34 cellular contexts compared by ENCODE assay signal in genomic region chr9:27348785-27349489, GRCh38. TPM values are rescaled to one million over a fixed set of nuclear protein-coding genes. Genes with fewer than 3 reads are reported as not detected.
"Had no signal": no experiment of that assay in that cellular context is flagged by ENCODE, and none has a peak within 500 bp of the region (broad histone marks: within the 10 kb centered on the region; RNA-seq: fewer than 3 reads in every experiment).

No MANE protein-coding gene starts in this region.

- H3K9me3 ChIP-seq: adrenal gland, body of pancreas, heart left ventricle, mucosa of descending colon, neutrophil, ovary, prostate gland, tibial nerve had no signal

- H3K4me3 ChIP-seq: adrenal gland, body of pancreas, cardiac muscle cell, coronary artery, heart left ventricle, mucosa of descending colon, ovary, prostate gland, skin epidermis, tibial nerve had no signal

- FAIRE-seq: endothelial cell of umbilical vein, kidney had no signal

- H3K36me3 ChIP-seq: adrenal gland, cardiac muscle cell, heart left ventricle, neutrophil, ovary, prostate gland, tibial nerve had no signal

- H3K36me3 Mint-ChIP-seq: immature natural killer cell had no signal

- H3K27me3 ChIP-seq: adrenal gland, body of pancreas, cardiac muscle cell, heart left ventricle, neutrophil, ovary, tibial nerve had no signal

- DNase-seq: activated CD4-positive, alpha-beta T cell treated with anti-CD3 and anti-CD28 coated beads for 48 hours; activated CD4-positive, alpha-beta T cell treated with anti-CD3 and anti-CD28 coated beads, Interleukin-2, amount 50 U/mL, for 48 hours; activated CD8-positive, alpha-beta memory T cell treated with anti-CD3 and anti-CD28 coated beads for 24 hours; activated effector memory CD4-positive, alpha-beta T cell treated with anti-CD3 and anti-CD28 coated beads, Interleukin-2, amount 50 U/mL, for 16 hours; activated naive CD4-positive, alpha-beta T cell treated with anti-CD3 and anti-CD28 coated beads for 36 hours; activated naive CD8-positive, alpha-beta T cell treated with anti-CD3 and anti-CD28 coated beads for 36 hours; adrenal gland; aorta; body of pancreas; foreskin fibroblast; heart left ventricle; hypothalamus; immature natural killer cell; kidney; mesenchymal stem cell; mucosa of descending colon; nephron progenitor cell; ovary; retina; stimulated activated CD4-positive, alpha-beta T cell treated with anti-CD3 and anti-CD28 coated beads, Interleukin-12 subunit alpha, Interleukin-12 subunit beta, amount 100 ng/mL, for 4 hours; stimulated activated CD4-positive, alpha-beta T cell treated with anti-CD3 and anti-CD28 coated beads, Interleukin-4, amount 100 ng/mL, for 1 hour; stimulated activated naive CD8-positive, alpha-beta T cell treated with anti-CD3 and anti-CD28 coated beads, Interleukin-15, amount 100 ng/mL, for 72 hours had no signal

- H3K27me3 Mint-ChIP-seq: activated naive CD8-positive, alpha-beta T cell treated with anti-CD3 and anti-CD28 coated beads for 36 hours; stimulated activated naive CD8-positive, alpha-beta T cell treated with anti-CD3 and anti-CD28 coated beads, Interleukin-15, amount 100 ng/mL, for 72 hours had no signal

- H3K4me1 ChIP-seq: prostate gland had no signal

- H3K4me3 Mint-ChIP-seq: activated naive CD4-positive, alpha-beta T cell treated with anti-CD3 and anti-CD28 coated beads for 36 hours; activated naive CD8-positive, alpha-beta T cell treated with anti-CD3 and anti-CD28 coated beads for 36 hours; immature natural killer cell; nephron progenitor cell; stimulated activated naive CD8-positive, alpha-beta T cell treated with anti-CD3 and anti-CD28 coated beads, Interleukin-15, amount 100 ng/mL, for 72 hours had no signal

- H3K9me3 Mint-ChIP-seq: activated naive CD4-positive, alpha-beta T cell treated with anti-CD3 and anti-CD28 coated beads for 36 hours; activated naive CD8-positive, alpha-beta T cell treated with anti-CD3 and anti-CD28 coated beads for 36 hours; immature natural killer cell; stimulated activated naive CD8-positive, alpha-beta T cell treated with anti-CD3 and anti-CD28 coated beads, Interleukin-15, amount 100 ng/mL, for 72 hours had no signal

- H3K27ac ChIP-seq: adrenal gland, body of pancreas, cardiac muscle cell, coronary artery, heart left ventricle, neutrophil, ovary, prostate gland, tibial nerve, VCaP had no signal

- H3K27ac Mint-ChIP-seq: activated naive CD4-positive, alpha-beta T cell treated with anti-CD3 and anti-CD28 coated beads for 36 hours; activated naive CD8-positive, alpha-beta T cell treated with anti-CD3 and anti-CD28 coated beads for 36 hours; immature natural killer cell; nephron progenitor cell; stimulated activated naive CD8-positive, alpha-beta T cell treated with anti-CD3 and anti-CD28 coated beads, Interleukin-15, amount 100 ng/mL, for 72 hours had no signal

- ATAC-seq: activated CD4-positive, CD25-positive, alpha-beta regulatory T cell treated with anti-CD3 and anti-CD28 coated beads, Interleukin-2, amount 50 U/mL, for 24 hours; body of pancreas; esophagus mucosa; heart left ventricle; mucosa of descending colon; sciatic nerve; stimulated activated naive CD8-positive, alpha-beta T cell treated with anti-CD3 and anti-CD28 coated beads, Interleukin-15, amount 100 ng/mL, for 72 hours had no signal

RNA-seq across cellular contexts. Expression of gene EQTN, which starts 52.0 kb away (rescaled TPM):
- total RNA-seq: activated naive CD4-positive, alpha-beta T cell treated with anti-CD3 and anti-CD28 coated beads for 36 hours; activated naive CD8-positive, alpha-beta T cell treated with anti-CD3 and anti-CD28 coated beads for 36 hours; adrenal gland; body of pancreas; cardiac muscle cell; endothelial cell of umbilical vein; esophagus mucosa; heart left ventricle; T-helper 2 cell treated with Interferon-gamma antibody and Interleukin-4, amounts not matched to agents 100 ng/mL and 5 ng/mL, for 36 hours had no signal
- polyA plus RNA-seq: cardiac muscle cell, endothelial cell of umbilical vein, heart left ventricle, immature natural killer cell had no signal
